In the genomic region with DNA sequence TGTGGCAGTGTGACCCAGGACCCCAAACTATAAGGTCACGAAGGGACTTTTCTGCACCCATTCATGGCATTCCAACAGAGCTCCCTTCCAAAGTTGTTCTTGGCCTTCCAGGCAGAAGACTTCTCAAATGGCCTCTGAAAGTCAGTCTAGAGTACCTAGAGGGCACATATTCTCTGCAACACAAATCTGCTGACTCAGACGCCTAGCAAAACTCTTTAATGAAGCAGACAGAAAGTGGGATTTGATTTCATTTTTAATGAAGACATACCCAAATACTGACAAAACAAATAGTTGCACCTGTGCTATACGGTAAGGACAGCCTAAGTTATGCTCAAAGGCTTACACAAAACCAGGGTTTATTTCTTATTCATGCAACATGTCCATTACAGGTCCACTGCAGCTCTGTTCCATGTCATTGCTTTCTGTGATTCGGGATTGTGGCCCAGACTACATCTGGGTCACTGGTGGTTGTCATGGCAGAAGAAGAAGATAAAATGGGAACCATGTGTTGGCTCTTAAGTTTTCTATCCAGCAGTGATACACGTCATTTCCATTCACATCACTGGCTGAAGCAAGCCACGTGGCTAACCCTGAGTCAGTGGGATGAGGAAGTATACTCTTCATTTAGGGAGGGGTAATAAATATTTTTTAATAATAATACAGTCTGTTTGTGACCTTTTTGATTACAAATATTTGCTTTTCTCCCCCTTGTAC, we compare ENCODE assay signal across 1 cellular context.
TF ChIP-seq lines count a peak whose summit lies in the region.

No MANE protein-coding gene starts in this region.

TF ChIP-seq in H1, 55 proteins besides CTCF, POLR2A, EP300 and RAD21:
- TF ChIP-seq BACH1 (IDR thresholded peaks at IDR 0.05; ENCODE audit: low read length) = no peak
- peak; percentile 43 for TF ChIP-seq MAFK (IDR thresholded peaks at IDR 0.05; ENCODE audit: low read depth, low read length)
